14 cellular contexts compared by ENCODE assay signal in genomic region chr22:20749453-20749852, GRCh38. TPM values are rescaled to one million over a fixed set of nuclear protein-coding genes. Genes with fewer than 3 reads are reported as not detected.
DNase-seq lines count a peak whose midpoint lies in the region; ATAC-seq, FAIRE-seq and TF ChIP-seq lines count a peak whose summit lies in the region.
"Had no signal": no experiment of that assay in that cellular context is flagged by ENCODE, and none has a peak within 500 bp of the region (broad histone marks: within the 10 kb centered on the region; RNA-seq: fewer than 3 reads in every experiment).

No MANE protein-coding gene starts in this region.

- H3K36me3 ChIP-seq in DOHH2 (ENCODE audit: control insufficient read depth, low read length) (peaks cover 47% of the 10 kb centered on the region), pancreas (peaks cover 0 to 26% (median 6%) of the 10 kb centered on the region in 3 donors), aorta (ENCODE audit: control insufficient read depth in 1 of 2, insufficient read depth in 2 of 2, low read length in 1 of 2) (peaks cover 0 to 8% of the 10 kb centered on the region in 2 donors)

- H3K27ac ChIP-seq in DOHH2 (ENCODE audit: low read depth, low read length) (no peak overlapping the region), pancreas (no peak overlapping the region), aorta (ENCODE audit: low read depth in 1 of 2, low read length in 2 of 2) (peak overlapping the region in 1 of 2 donors; percentile 22)
- H3K27ac ChIP-seq: suprapubic skin had no signal

- no peaks in the 10 kb centered on the region for H3F3A ChIP-seq in DOHH2 (ENCODE audit: control insufficient read depth, insufficient read depth)

- H3K4me1 ChIP-seq in DOHH2 (ENCODE audit: control insufficient read depth, low read length) = peaks cover 11% of the 10 kb centered on the region
- no peaks in the 10 kb centered on the region for H3K4me1 ChIP-seq in pancreas
- no peaks in the 10 kb centered on the region for H3K4me1 ChIP-seq in aorta (ENCODE audit: control insufficient read depth in 1 of 2, insufficient read depth in 2 of 2, low read length in 2 of 2)

- H3K79me2 ChIP-seq in DOHH2 (ENCODE audit: control insufficient read depth, low read length) = no peaks in the 10 kb centered on the region

- DNase-seq in cerebellar cortex (ENCODE audit: low spot score) (peak; percentile 63), pancreas (peak in 1 of 6 donors; percentile 25), LoVo (ENCODE audit: low spot score) (no peak), aorta (no peak), DMS153 (lab: John Stamatoyannopoulos, UW) (no peak)
- DNase-seq: activated CD8-positive, alpha-beta memory T cell treated with anti-CD3 and anti-CD28 coated beads, Interleukin-2, amount 50 U/mL, for 48 hours; mesendoderm; NCI-H524 had no signal

- intact Hi-C loops in pancreas (cut with DNase I) (no loop called here), aorta (cut with DNase I) (no loop called here)

- H3K4me3 ChIP-seq in DOHH2 (ENCODE audit: low read length) = no peak overlapping the region
- H3K4me3 ChIP-seq in pancreas = no peak overlapping the region
- H3K4me3 ChIP-seq in aorta (ENCODE audit: low read length in 2 of 2) = no peak overlapping the region
- H3K4me3 ChIP-seq: right atrium auricular region, suprapubic skin had no signal

- H3K27me3 ChIP-seq in DOHH2 (ENCODE audit: control insufficient read depth, low read length) (no peaks in the 10 kb centered on the region), pancreas (no peaks in the 10 kb centered on the region), aorta (ENCODE audit: control insufficient read depth in 1 of 2, insufficient read depth in 2 of 2, low read length in 1 of 2) (no peaks in the 10 kb centered on the region)
- H3K27me3 ChIP-seq: right atrium auricular region, suprapubic skin had no signal

- H3K9me3 ChIP-seq in DOHH2 (ENCODE audit: control insufficient read depth, insufficient read depth, low read length) (no peaks in the 10 kb centered on the region), pancreas (no peaks in the 10 kb centered on the region), aorta (ENCODE audit: control insufficient read depth, low read length) (no peaks in the 10 kb centered on the region)
- H3K9me3 ChIP-seq: right atrium auricular region, suprapubic skin had no signal

- H3K4me2 ChIP-seq in DOHH2 (ENCODE audit: low read length) = peak overlapping the region; percentile 7; the same call in 1 of the 2 replicates

- 70 to 72% methylated on average over 3 of the region's 3 CpGs for WGBS in pancreas, 2 donors
- 37 to 43% methylated on average over 3 of the region's 3 CpGs for WGBS in aorta, 2 donors

- TF ChIP-seq CTCF in DOHH2 (IDR thresholded peaks at IDR 0.05; ENCODE audit: low read depth, low read length, poor library complexity, severe bottlenecking) (no peak), pancreas (IDR thresholded peaks at IDR 0.05) (no peak)

- FAIRE-seq in pancreas (lab: Jason Lieb, UNC) = no peak
- FAIRE-seq: D721Med had no signal

- peak; percentile 1 for ATAC-seq in HG02759 (IDR thresholded peaks at IDR 0.05; ENCODE audit: unreplicated experiment)
- ATAC-seq in pancreas = peak in 3 of 4 donors; percentile 23 to 31 (median 30)
- ATAC-seq in aorta (ENCODE audit: low FRiP score) = no peak
- ATAC-seq: HCT116 had no signal

- H3K9me2 ChIP-seq in DOHH2 (replicated peaks; ENCODE audit: control insufficient read depth, low read length) = no peaks in the 10 kb centered on the region

- no peaks in the 10 kb centered on the region for H4K20me1 ChIP-seq in DOHH2 (ENCODE audit: control insufficient read depth, insufficient read depth, low read depth, low read length)

RNA-seq across cellular contexts. Expression of gene SERPIND1, which starts 24.5 kb away (rescaled TPM):
- total RNA-seq in pancreas (under 1 TPM in 5 of 6 donors, not detected in 1; 0.09 to 0.35 (median 0.12) TPM), aorta (under 1 TPM in 1 of 2 donors, not detected in 1; 0.15 TPM)
- polyA plus RNA-seq in pancreas (under 1 TPM; 0.21 to 0.30 TPM), aorta (under 1 TPM; 0.23 to 0.38 TPM)
